ENCODE assay signal across 1 cellular context in genomic region chr7:33108931-33109757, GRCh38.
A peak's percentile ranks its signal among the peaks of the same experiment; 100 is the strongest.
TF ChIP-seq lines count a peak whose summit lies in the region.

Gene RP9 (minus strand): TSS chr7:33109404. CDS start chr7:33109372, 32 bp downstream.

TF ChIP-seq in HepG2, 621 proteins besides CTCF, POLR2A, EP300 and RAD21 (continued from another document and continues in another):
- TF ChIP-seq SALL2 (CRISPR knock-in tag; IDR thresholded peaks at IDR 0.05) (0 out of 2 replicates have a peak, but pooled peaks have one; percentile 62), ZNF780A (CRISPR knock-in tag; IDR thresholded peaks at IDR 0.05) (no peak), ZNF580 (CRISPR knock-in tag; IDR thresholded peaks at IDR 0.05; ENCODE audit: borderline replicate concordance, low read depth) (no peak), TCF7 (IDR thresholded peaks at IDR 0.05; ENCODE audit: low read depth) (no peak), ZNF383 (CRISPR knock-in tag; IDR thresholded peaks at IDR 0.05; ENCODE audit: borderline replicate concordance) (no peak), RFX3 (CRISPR knock-in tag; IDR thresholded peaks at IDR 0.05) (no peak), GTF3A (CRISPR knock-in tag; conservative IDR thresholded peaks at IDR 0.05) (no peak), ZNF678 (CRISPR knock-in tag; IDR thresholded peaks at IDR 0.05) (no peak), NFATC3 (CRISPR knock-in tag; IDR thresholded peaks at IDR 0.05) (no peak), ZNF557 (CRISPR knock-in tag; IDR thresholded peaks at IDR 0.05) (no peak), NAIF1 (CRISPR knock-in tag; IDR thresholded peaks at IDR 0.05; ENCODE audit: borderline replicate concordance) (no peak), ZNF746 (CRISPR knock-in tag; IDR thresholded peaks at IDR 0.05) (no peak), RBM22 (optimal IDR thresholded peaks at IDR 0.05; ENCODE audit: low read length) (no peak), MXI1 (IDR thresholded peaks at IDR 0.05; ENCODE audit: borderline replicate concordance, low read depth, low read length) (no peak; the same call in 2 of the 3 replicates), ZNF33B (CRISPR knock-in tag; IDR thresholded peaks at IDR 0.05) (no peak), ZNF556 (CRISPR knock-in tag; IDR thresholded peaks at IDR 0.05; ENCODE audit: borderline replicate concordance) (no peak), GATA4 (IDR thresholded peaks at IDR 0.05; ENCODE audit: borderline replicate concordance, low read depth) (no peak), SP5 (CRISPR knock-in tag; IDR thresholded peaks at IDR 0.05; ENCODE audit: borderline replicate concordance, low read depth) (no peak), KLF16 (CRISPR knock-in tag; IDR thresholded peaks at IDR 0.05) (peak in 1 of 2 experiments; percentile 50; a peak in 1 of 4 replicates), ZNF747 (CRISPR knock-in tag; IDR thresholded peaks at IDR 0.05; ENCODE audit: borderline replicate concordance) (no peak), SATB2 (CRISPR knock-in tag; IDR thresholded peaks at IDR 0.05) (no peak), ZNF501 (CRISPR knock-in tag; IDR thresholded peaks at IDR 0.05) (no peak), ZMYM2 (CRISPR knock-in tag; IDR thresholded peaks at IDR 0.05) (no peak), HIC2 (CRISPR knock-in tag; IDR thresholded peaks at IDR 0.05; ENCODE audit: low read depth) (no peak), RFXAP (CRISPR knock-in tag; IDR thresholded peaks at IDR 0.05; ENCODE audit: borderline replicate concordance) (peak; percentile 29), ZNF138 (CRISPR knock-in tag; IDR thresholded peaks at IDR 0.05; ENCODE audit: low read depth) (no peak), SRF (IDR thresholded peaks at IDR 0.05; ENCODE audit: low read depth, low read length) (no peak), ZNF225 (CRISPR knock-in tag; IDR thresholded peaks at IDR 0.05) (no peak), EED (CRISPR knock-in tag; IDR thresholded peaks at IDR 0.05) (no peak), JUND (CRISPR knock-in tag; IDR thresholded peaks at IDR 0.05) (no peak), ZZZ3 (CRISPR knock-in tag; IDR thresholded peaks at IDR 0.05; ENCODE audit: borderline replicate concordance) (no peak), IRX3 (CRISPR knock-in tag; IDR thresholded peaks at IDR 0.05; ENCODE audit: borderline replicate concordance, low read depth) (peak; percentile 42; the same call in 1 of the 2 replicates), FIP1L1 (IDR thresholded peaks at IDR 0.05; ENCODE audit: borderline replicate concordance, insufficient read depth, low read depth, low read length) (no peak), ZNF543 (CRISPR knock-in tag; IDR thresholded peaks at IDR 0.05) (no peak), ZMYM4 (CRISPR knock-in tag; IDR thresholded peaks at IDR 0.05) (peak; percentile 80; the same call in 1 of the 2 replicates), RORA (CRISPR knock-in tag; IDR thresholded peaks at IDR 0.05) (no peak), ZFP82 (CRISPR knock-in tag; IDR thresholded peaks at IDR 0.05; ENCODE audit: borderline replicate concordance) (no peak), ZNF597 (CRISPR knock-in tag; IDR thresholded peaks at IDR 0.05) (no peak), ZFY (CRISPR knock-in tag; IDR thresholded peaks at IDR 0.05) (peak; percentile 90), TCF12 (IDR thresholded peaks at IDR 0.05) (no peak), TCF12 (CRISPR knock-in tag; IDR thresholded peaks at IDR 0.05) (0 out of 2 replicates have a peak, but pooled peaks have one; percentile 45), KMT2B (CRISPR knock-in tag; IDR thresholded peaks at IDR 0.05) (peak; percentile 48; the same call in 1 of the 2 replicates), JUN (CRISPR knock-in tag; IDR thresholded peaks at IDR 0.05) (no peak), ZNF598 (CRISPR knock-in tag; IDR thresholded peaks at IDR 0.05; ENCODE audit: borderline replicate concordance) (0 out of 2 replicates have a peak, but pooled peaks have one; percentile 43), TRAFD1 (CRISPR knock-in tag; IDR thresholded peaks at IDR 0.05; ENCODE audit: borderline replicate concordance) (no peak), ATRX (CRISPR knock-in tag; IDR thresholded peaks at IDR 0.05; ENCODE audit: borderline replicate concordance) (no peak), FOSL2 (CRISPR knock-in tag; IDR thresholded peaks at IDR 0.05) (no peak), ZNF235 (CRISPR knock-in tag; IDR thresholded peaks at IDR 0.05; ENCODE audit: borderline replicate concordance) (no peak), ZNF691 (CRISPR knock-in tag; IDR thresholded peaks at IDR 0.05; ENCODE audit: borderline replicate concordance, low read depth) (no peak), ZEB1 (IDR thresholded peaks at IDR 0.05; ENCODE audit: insufficient replicate concordance, low read depth) (peak; percentile 32), FOXK2 (IDR thresholded peaks at IDR 0.05) (no peak), SP140L (CRISPR knock-in tag; IDR thresholded peaks at IDR 0.05; ENCODE audit: borderline replicate concordance) (no peak), CREM (IDR thresholded peaks at IDR 0.05) (no peak), CREM (CRISPR knock-in tag; IDR thresholded peaks at IDR 0.05) (no peak), RARG (CRISPR knock-in tag; IDR thresholded peaks at IDR 0.05; ENCODE audit: low read depth) (no peak), ZNF432 (CRISPR knock-in tag; IDR thresholded peaks at IDR 0.05; ENCODE audit: borderline replicate concordance) (no peak), NCOA5 (CRISPR knock-in tag; IDR thresholded peaks at IDR 0.05) (no peak)
- TF ChIP-seq, protein P1, sequence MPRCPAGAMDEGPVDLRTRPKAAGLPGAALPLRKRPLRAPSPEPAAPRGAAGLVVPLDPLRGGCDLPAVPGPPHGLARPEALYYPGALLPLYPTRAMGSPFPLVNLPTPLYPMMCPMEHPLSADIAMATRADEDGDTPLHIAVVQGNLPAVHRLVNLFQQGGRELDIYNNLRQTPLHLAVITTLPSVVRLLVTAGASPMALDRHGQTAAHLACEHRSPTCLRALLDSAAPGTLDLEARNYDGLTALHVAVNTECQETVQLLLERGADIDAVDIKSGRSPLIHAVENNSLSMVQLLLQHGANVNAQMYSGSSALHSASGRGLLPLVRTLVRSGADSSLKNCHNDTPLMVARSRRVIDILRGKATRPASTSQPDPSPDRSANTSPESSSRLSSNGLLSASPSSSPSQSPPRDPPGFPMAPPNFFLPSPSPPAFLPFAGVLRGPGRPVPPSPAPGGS (CRISPR knock-in tag; IDR thresholded peaks at IDR 0.05), result no peak; the same call in 1 of the 2 replicates
- TF ChIP-seq, protein P2, sequence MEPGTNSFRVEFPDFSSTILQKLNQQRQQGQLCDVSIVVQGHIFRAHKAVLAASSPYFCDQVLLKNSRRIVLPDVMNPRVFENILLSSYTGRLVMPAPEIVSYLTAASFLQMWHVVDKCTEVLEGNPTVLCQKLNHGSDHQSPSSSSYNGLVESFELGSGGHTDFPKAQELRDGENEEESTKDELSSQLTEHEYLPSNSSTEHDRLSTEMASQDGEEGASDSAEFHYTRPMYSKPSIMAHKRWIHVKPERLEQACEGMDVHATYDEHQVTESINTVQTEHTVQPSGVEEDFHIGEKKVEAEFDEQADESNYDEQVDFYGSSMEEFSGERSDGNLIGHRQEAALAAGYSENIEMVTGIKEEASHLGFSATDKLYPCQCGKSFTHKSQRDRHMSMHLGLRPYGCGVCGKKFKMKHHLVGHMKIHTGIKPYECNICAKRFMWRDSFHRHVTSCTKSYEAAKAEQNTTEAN (CRISPR knock-in tag; conservative IDR thresholded peaks at IDR 0.05), result no peak
- TF ChIP-seq, protein P3, sequence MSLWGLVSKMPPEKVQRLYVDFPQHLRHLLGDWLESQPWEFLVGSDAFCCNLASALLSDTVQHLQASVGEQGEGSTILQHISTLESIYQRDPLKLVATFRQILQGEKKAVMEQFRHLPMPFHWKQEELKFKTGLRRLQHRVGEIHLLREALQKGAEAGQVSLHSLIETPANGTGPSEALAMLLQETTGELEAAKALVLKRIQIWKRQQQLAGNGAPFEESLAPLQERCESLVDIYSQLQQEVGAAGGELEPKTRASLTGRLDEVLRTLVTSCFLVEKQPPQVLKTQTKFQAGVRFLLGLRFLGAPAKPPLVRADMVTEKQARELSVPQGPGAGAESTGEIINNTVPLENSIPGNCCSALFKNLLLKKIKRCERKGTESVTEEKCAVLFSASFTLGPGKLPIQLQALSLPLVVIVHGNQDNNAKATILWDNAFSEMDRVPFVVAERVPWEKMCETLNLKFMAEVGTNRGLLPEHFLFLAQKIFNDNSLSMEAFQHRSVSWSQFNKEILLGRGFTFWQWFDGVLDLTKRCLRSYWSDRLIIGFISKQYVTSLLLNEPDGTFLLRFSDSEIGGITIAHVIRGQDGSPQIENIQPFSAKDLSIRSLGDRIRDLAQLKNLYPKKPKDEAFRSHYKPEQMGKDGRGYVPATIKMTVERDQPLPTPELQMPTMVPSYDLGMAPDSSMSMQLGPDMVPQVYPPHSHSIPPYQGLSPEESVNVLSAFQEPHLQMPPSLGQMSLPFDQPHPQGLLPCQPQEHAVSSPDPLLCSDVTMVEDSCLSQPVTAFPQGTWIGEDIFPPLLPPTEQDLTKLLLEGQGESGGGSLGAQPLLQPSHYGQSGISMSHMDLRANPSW (CRISPR knock-in tag; IDR thresholded peaks at IDR 0.05; ENCODE audit: borderline replicate concordance), result no peak
- TF ChIP-seq, protein P4, sequence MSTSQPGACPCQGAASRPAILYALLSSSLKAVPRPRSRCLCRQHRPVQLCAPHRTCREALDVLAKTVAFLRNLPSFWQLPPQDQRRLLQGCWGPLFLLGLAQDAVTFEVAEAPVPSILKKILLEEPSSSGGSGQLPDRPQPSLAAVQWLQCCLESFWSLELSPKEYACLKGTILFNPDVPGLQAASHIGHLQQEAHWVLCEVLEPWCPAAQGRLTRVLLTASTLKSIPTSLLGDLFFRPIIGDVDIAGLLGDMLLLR (CRISPR knock-in tag; IDR thresholded peaks at IDR 0.05), result no peak
- TF ChIP-seq, protein P5, sequence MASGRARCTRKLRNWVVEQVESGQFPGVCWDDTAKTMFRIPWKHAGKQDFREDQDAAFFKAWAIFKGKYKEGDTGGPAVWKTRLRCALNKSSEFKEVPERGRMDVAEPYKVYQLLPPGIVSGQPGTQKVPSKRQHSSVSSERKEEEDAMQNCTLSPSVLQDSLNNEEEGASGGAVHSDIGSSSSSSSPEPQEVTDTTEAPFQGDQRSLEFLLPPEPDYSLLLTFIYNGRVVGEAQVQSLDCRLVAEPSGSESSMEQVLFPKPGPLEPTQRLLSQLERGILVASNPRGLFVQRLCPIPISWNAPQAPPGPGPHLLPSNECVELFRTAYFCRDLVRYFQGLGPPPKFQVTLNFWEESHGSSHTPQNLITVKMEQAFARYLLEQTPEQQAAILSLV (CRISPR knock-in tag; IDR thresholded peaks at IDR 0.05; ENCODE audit: borderline replicate concordance), result no peak; the same call in 1 of the 2 replicates
- TF ChIP-seq, protein P6, sequence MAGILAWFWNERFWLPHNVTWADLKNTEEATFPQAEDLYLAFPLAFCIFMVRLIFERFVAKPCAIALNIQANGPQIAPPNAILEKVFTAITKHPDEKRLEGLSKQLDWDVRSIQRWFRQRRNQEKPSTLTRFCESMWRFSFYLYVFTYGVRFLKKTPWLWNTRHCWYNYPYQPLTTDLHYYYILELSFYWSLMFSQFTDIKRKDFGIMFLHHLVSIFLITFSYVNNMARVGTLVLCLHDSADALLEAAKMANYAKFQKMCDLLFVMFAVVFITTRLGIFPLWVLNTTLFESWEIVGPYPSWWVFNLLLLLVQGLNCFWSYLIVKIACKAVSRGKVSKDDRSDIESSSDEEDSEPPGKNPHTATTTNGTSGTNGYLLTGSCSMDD (CRISPR knock-in tag; IDR thresholded peaks at IDR 0.05), result no peak
